ENCODE assay signal across 8 cellular contexts in genomic region chr6:36838896-36839818, GRCh38. TPM values are rescaled to one million over a fixed set of nuclear protein-coding genes. Genes with fewer than 3 reads are reported as not detected.
A peak's percentile ranks its signal among the peaks of the same experiment; 100 is the strongest.
DNase-seq lines count a peak whose midpoint lies in the region; ATAC-seq and TF ChIP-seq lines count a peak whose summit lies in the region.

Gene CPNE5 (minus strand): TSS chr6:36839444. CDS start chr6:36839377, 67 bp downstream.

- H3K27me3 ChIP-seq in body of pancreas: no peaks in the 10 kb centered on the region
- peaks cover 17 to 45% of the 10 kb centered on the region in 2 donors for H3K27me3 ChIP-seq in left lung
- peaks cover 32% of the 10 kb centered on the region for H3K27me3 ChIP-seq in transverse colon

- ATAC-seq in body of pancreas (peak; percentile 9), left lung (peak; percentile 33), HG03520 (IDR thresholded peaks at IDR 0.05; ENCODE audit: unreplicated experiment) (no peak), HG03442 (IDR thresholded peaks at IDR 0.05; ENCODE audit: unreplicated experiment) (no peak)

- H3K4me3 ChIP-seq in body of pancreas: peak within 1 kb of the TSS in 1 of 2 donors; percentile 26
- peak within 1 kb of the TSS; percentile 29 to 36 for H3K4me3 ChIP-seq in left lung
- H3K4me3 ChIP-seq in transverse colon: peak within 1 kb of the TSS; percentile 29 to 52 (median 38)

- TF ChIP-seq POLR2A in body of pancreas (IDR thresholded peaks at IDR 0.05) (no peak), transverse colon (IDR thresholded peaks at IDR 0.05) (no peak)

- TF ChIP-seq CTCF in body of pancreas (IDR thresholded peaks at IDR 0.05) (no peak), left lung (IDR thresholded peaks at IDR 0.05) (no peak), transverse colon (IDR thresholded peaks at IDR 0.05) (no peak)

- 18 to 25% methylated on average over 54 to 62 of the region's 63 CpGs for WGBS in body of pancreas, 2 donors
- WGBS in transverse colon (ENCODE audit: low coverage in 1 of 2), 2 donors: 23 to 58% methylated on average over 2 to 52 of the region's 63 CpGs

- DNase-seq in stimulated activated CD4-positive, alpha-beta T cell treated with anti-CD3 and anti-CD28 coated beads, Interleukin-4, amount 100 ng/mL, for 4 hours: peak; percentile 4 to 9
- no peak for DNase-seq in stimulated activated CD4-positive, alpha-beta T cell treated with anti-CD3 and anti-CD28 coated beads, Interleukin-12 subunit alpha, Interleukin-12 subunit beta, amount 100 ng/mL, for 4 hours
- no peak for DNase-seq in body of pancreas
- DNase-seq in left lung: no peak
- DNase-seq in transverse colon: no peak
- DNase-seq in activated CD4-positive, CD25-positive, alpha-beta regulatory T cell (lab: John Stamatoyannopoulos, UW): no peak

- no peaks in the 10 kb centered on the region for H3K9me3 ChIP-seq in body of pancreas
- H3K9me3 ChIP-seq in left lung: no peaks in the 10 kb centered on the region
- H3K9me3 ChIP-seq in transverse colon: no peaks in the 10 kb centered on the region

- intact Hi-C loops in body of pancreas (cut with DNase I): no loop called here
- intact Hi-C loops in left lung (cut with DNase I): no loop called here
- intact Hi-C loops in transverse colon (cut with DNase I; ENCODE audit: low total_unique reads): no loop called here

- H3K36me3 ChIP-seq in body of pancreas (replicated peaks in 1 of 2; ENCODE audit: insufficient read depth in 1 of 2, low read depth in 2 of 2) (no peaks in the 10 kb centered on the region), left lung (no peaks in the 10 kb centered on the region), transverse colon (no peaks in the 10 kb centered on the region)

- in situ Hi-C loops in transverse colon (cut with MboI; ENCODE audit: low pct_ligation_motif_present in 1 of 4, low pct_unique_long_range_greater_than_20kb in 1 of 4, low sequenced_read_pairs in 3 of 4): no loop called here

- H3K27ac ChIP-seq in body of pancreas: no peak within 1 kb of the TSS
- no peak within 1 kb of the TSS for H3K27ac ChIP-seq in left lung
- peak within 1 kb of the TSS in 1 of 4 donors; percentile 53 for H3K27ac ChIP-seq in transverse colon

- peaks cover 21% of the 10 kb centered on the region for H3K4me1 ChIP-seq in body of pancreas
- H3K4me1 ChIP-seq in left lung: peaks cover 16 to 22% of the 10 kb centered on the region in 2 donors
- H3K4me1 ChIP-seq in transverse colon: peaks cover 7 to 24% (median 19%) of the 10 kb centered on the region in 4 donors

- no peak for TF ChIP-seq EP300 in transverse colon (IDR thresholded peaks at IDR 0.05; ENCODE audit: low read depth)

RNA-seq across cellular contexts. Expression of gene CPNE5, which starts in this region (rescaled TPM):
- total RNA-seq in body of pancreas (under 1 TPM in 1 of 2 donors, not detected in 1; 0.78 TPM), left lung (1 to 10 TPM; 1.2 to 1.9 TPM), transverse colon (1 to 10 TPM in 3 of 4 donors, not detected in 1; 3.0 to 8.3 (median 3.3) TPM)

Comparison
In these comparisons a context has a peak if more than half of its experiments do, and no peak if none do; other contexts are left out.
1. DNase-seq: peak in stimulated activated CD4-positive, alpha-beta T cell treated with anti-CD3 and anti-CD28 coated beads, Interleukin-4, amount 100 ng/mL, for 4 hours (2 of 2); none in stimulated activated CD4-positive, alpha-beta T cell treated with anti-CD3 and anti-CD28 coated beads, Interleukin-12 subunit alpha, Interleukin-12 subunit beta, amount 100 ng/mL, for 4 hours (single experiment), body of pancreas (0 of 4), left lung (0 of 2), transverse colon (single experiment) and activated CD4-positive, CD25-positive, alpha-beta regulatory T cell (0 of 4).
2. Peak in ATAC-seq in body of pancreas; RNA of the gene not detected or under 1 TPM.